In genomic region chr10:105585753-105586152, GRCh38 we compare ENCODE assay signal across 20 cellular contexts.
DNase-seq lines count a peak whose midpoint lies in the region; ATAC-seq and TF ChIP-seq lines count a peak whose summit lies in the region.
"Had no signal": no experiment of that assay in that cellular context is flagged by ENCODE, and none has a peak within 500 bp of the region (broad histone marks: within the 10 kb centered on the region; RNA-seq: fewer than 3 reads in every experiment).

No MANE protein-coding gene starts in this region.

- ATAC-seq in GM19452 (IDR thresholded peaks at IDR 0.05; ENCODE audit: unreplicated experiment) = no peak
- ATAC-seq: left ventricle myocardium superior; natural killer cell treated with Interleukin-12 subunit alpha and Interleukin-12 subunit beta and Interleukin-15 and Interleukin-18, amount 100 ng/mL, for 72 hours had no signal

- no peak overlapping the region for H3K4me3 ChIP-seq in AG04449 (ENCODE audit: low read depth, low read length)
- H3K4me3 ChIP-seq: cardiac muscle cell, MG63 had no signal

- DNase-seq in AG04449 (ENCODE audit: low read depth, low spot score) (peak; percentile 3), HT1080 (ENCODE audit: low read depth) (peak; percentile 79), astrocyte of the hippocampus (ENCODE audit: low read depth, low spot score) (peak; percentile 39), kidney tubule cell (ENCODE audit: low spot score) (peak; percentile 62), C1 segment of cervical spinal cord (lab: John Stamatoyannopoulos, UW) (no peak), activated gamma-delta T cell treated with Interleukin-2 at 50 U/mL for 16 hours (no peak), GM19240 (ENCODE audit: insufficient read length, low spot score) (no peak)
- DNase-seq: activated CD4-positive, alpha-beta T cell treated with anti-CD3 and anti-CD28 coated beads, Interleukin-2, amount 50 U/mL, for 48 hours; activated T-cell treated with anti-CD3 and anti-CD28 coated beads, Interleukin-2, amount 50 U/mL, for 24 hours; effector CD4-positive, alpha-beta T cell; HCEC 1CT; left ventricle myocardium superior; MG63; NCI-H187 treated with DMSO at 0.1 percent for 48 hours; NCI-H524 treated with DMSO at 0.1 percent for 48 hours; OCI-M1; stimulated activated naive CD4-positive, alpha-beta T cell treated with Interleukin-2 at 50 U/mL for 16 hours had no signal

- CTCF ChIA-PET in AG04449 (lab: Yijun Ruan, JAX) = no interaction called here

- TF ChIP-seq CTCF in AG04449 (IDR thresholded peaks at IDR 0.05; ENCODE audit: insufficient read depth, low read length, missing control alignments) = no peak

- POLR2A ChIA-PET in AG04449 (lab: Yijun Ruan, JAX) = no interaction called here

Comparison
In these comparisons a context has a peak if more than half of its experiments do, and no peak if none do; other contexts are left out.
1. DNase-seq: peak in AG04449 (single experiment), HT1080 (single experiment), astrocyte of the hippocampus (single experiment) and kidney tubule cell (single experiment); none in C1 segment of cervical spinal cord (0 of 14), activated gamma-delta T cell treated with Interleukin-2 at 50 U/mL for 16 hours (single experiment) and GM19240 (single experiment).